8 cellular contexts compared by ENCODE assay signal in genomic region chr12:107895966-107896365, GRCh38.
"Had no signal": no experiment of that assay in that cellular context is flagged by ENCODE, and none has a peak within 500 bp of the region (broad histone marks: within the 10 kb centered on the region; RNA-seq: fewer than 3 reads in every experiment).

No MANE protein-coding gene starts in this region.

- H3K4me3 Mint-ChIP-seq: GM23338, H9, HFFc6 had no signal

- H3K4me1 ChIP-seq: HAP-1 had no signal

- H3K4me3 ChIP-seq: GM23248, GM23338, HAP-1 had no signal

- H3K9me3 ChIP-seq: HAP-1 had no signal

- H3K27ac ChIP-seq: GM23248 had no signal

- DNase-seq: GM23248, GOT3, H7, H9, HCEC 1CT, HFFc6 had no signal

- H3K36me3 ChIP-seq: HAP-1 had no signal

- H3K9me3 Mint-ChIP-seq: GM23338, H9 had no signal

- H3K27ac Mint-ChIP-seq: GM23338, H9, HFFc6 had no signal

- H3K4me1 Mint-ChIP-seq: GM23338, H9 had no signal
